Comparison of ENCODE assay signal across 20 cellular contexts in genomic region chr5:121805251-121805650, GRCh38. TPM values are rescaled to one million over a fixed set of nuclear protein-coding genes. Genes with fewer than 3 reads are reported as not detected.
"Had no signal": no experiment of that assay in that cellular context is flagged by ENCODE, and none has a peak within 500 bp of the region (broad histone marks: within the 10 kb centered on the region; RNA-seq: fewer than 3 reads in every experiment).

No MANE protein-coding gene starts in this region.

RNA-seq across cellular contexts. Expression of gene FTMT, which starts 46.4 kb away (rescaled TPM):
- total RNA-seq: activated naive CD4-positive, alpha-beta T cell treated with anti-CD3 and anti-CD28 coated beads for 36 hours; activated naive CD4-positive, alpha-beta T cell treated with anti-CD3 and anti-CD28 coated beads, Interleukin-2, amount 50 U/mL, for 72 hours; activated naive CD8-positive, alpha-beta T cell treated with anti-CD3 and anti-CD28 coated beads for 36 hours; activated naive CD8-positive, alpha-beta T cell treated with anti-CD3 and anti-CD28 coated beads, Interleukin-2, amount 10 ng/mL, durations not matched to agents 7 days and 5 days; activated T-cell treated with anti-CD3 and anti-CD28 coated beads, Interleukin-2, amount 50 U/mL, for 4 hours; activated T-cell treated with anti-CD3 and anti-CD28 coated beads, Interleukin-2, amount 50 U/mL, for 72 hours; activated T-helper 1 cell treated with anti-CD3 and anti-CD28 coated beads, Interleukin-12 subunit alpha, Interleukin-12 subunit beta, Interleukin-2, Interleukin-4 antibody, amounts not matched to agents 30 ng/mL and 10 ng/mL and 1 ng/mL, durations not matched to agents 14 hours and 24 hours and 36 hours; activated T-helper 17 cell treated with anti-CD3 and anti-CD28 coated beads, Interleukin-2, amount 50 U/mL, for 72 hours; activated T-helper 2 cell treated with anti-CD3 and anti-CD28 coated beads, Interferon-gamma antibody, Interleukin-2, Interleukin-4, amounts not matched to agents 10 μg/mL and 5 μg/mL and 100 μg/mL, durations not matched to agents 14 hours and 24 hours and 36 hours; adrenal gland; aorta; ascending aorta; astrocyte; body of pancreas; bronchial epithelial cell; cardiac muscle cell; cardiac septum; cerebellum; chondrocyte had no signal
- polyA plus RNA-seq: adipose tissue, adrenal gland, aorta, cardiac muscle cell had no signal
